38 cellular contexts compared by ENCODE assay signal in genomic region chr12:106679576-106679975, GRCh38.
"Had no signal": no experiment of that assay in that cellular context is flagged by ENCODE, and none has a peak within 500 bp of the region (broad histone marks: within the 10 kb centered on the region; RNA-seq: fewer than 3 reads in every experiment).

No MANE protein-coding gene starts in this region.

- H3K27ac ChIP-seq: adrenal gland, ascending aorta, body of pancreas, brain microvascular endothelial cell, breast epithelium, cardiac muscle cell had no signal

- H3K9me3 Mint-ChIP-seq: activated naive CD4-positive, alpha-beta T cell treated with anti-CD3 and anti-CD28 coated beads for 36 hours; activated naive CD4-positive, alpha-beta T cell treated with anti-CD3 and anti-CD28 coated beads, Interleukin-2, amount 10 ng/mL, durations not matched to agents 7 days and 5 days; activated naive CD4-positive, alpha-beta T cell treated with anti-CD3 and anti-CD28 coated beads, Interleukin-2, amount 50 U/mL, for 24 hours; activated naive CD4-positive, alpha-beta T cell treated with anti-CD3 and anti-CD28 coated beads, Interleukin-2, amount 50 U/mL, for 72 hours; activated naive CD8-positive, alpha-beta T cell treated with anti-CD3 and anti-CD28 coated beads for 36 hours; activated naive CD8-positive, alpha-beta T cell treated with anti-CD3 and anti-CD28 coated beads, Interleukin-2, amount 10 ng/mL, durations not matched to agents 7 days and 5 days; activated naive CD8-positive, alpha-beta T cell treated with anti-CD3 and anti-CD28 coated beads, Interleukin-2, amount 50 U/mL, for 24 hours; activated T-cell treated with anti-CD3 and anti-CD28 coated beads, Interleukin-2, amount 50 U/mL, for 24 hours; activated T-cell treated with anti-CD3 and anti-CD28 coated beads, Interleukin-2, amount 50 U/mL, for 4 hours; activated T-cell treated with anti-CD3 and anti-CD28 coated beads, Interleukin-2, amount 50 U/mL, for 72 hours; activated T-helper 1 cell treated with anti-CD3 and anti-CD28 coated beads, Interleukin-12 subunit alpha, Interleukin-12 subunit beta, Interleukin-2, Interleukin-4 antibody, amounts not matched to agents 30 ng/mL and 10 ng/mL and 1 ng/mL, durations not matched to agents 14 hours and 24 hours and 36 hours; activated T-helper 17 cell treated with anti-CD3 and anti-CD28 coated beads, Interleukin-2, amount 50 U/mL, for 72 hours; activated T-helper 2 cell treated with anti-CD3 and anti-CD28 coated beads, Interferon-gamma antibody, Interleukin-2, Interleukin-4, amounts not matched to agents 10 μg/mL and 5 μg/mL and 100 μg/mL, durations not matched to agents 14 hours and 24 hours and 36 hours; central memory CD8-positive, alpha-beta T cell had no signal

- H3K9me3 ChIP-seq: adrenal gland, ascending aorta, body of pancreas, breast epithelium had no signal

- ATAC-seq: activated naive CD4-positive, alpha-beta T cell treated with anti-CD3 and anti-CD28 coated beads, Interleukin-2, amount 50 U/mL, for 72 hours; activated naive CD8-positive, alpha-beta T cell treated with anti-CD3 and anti-CD28 coated beads, Interleukin-2, amount 50 U/mL, for 24 hours; activated T-cell treated with anti-CD3 and anti-CD28 coated beads, Interleukin-2, amount 50 U/mL, for 4 hours; activated T-cell treated with anti-CD3 and anti-CD28 coated beads, Interleukin-2, amount 50 U/mL, for 72 hours; activated T-helper 17 cell treated with anti-CD3 and anti-CD28 coated beads, Interleukin-2, amount 50 U/mL, for 72 hours; body of pancreas had no signal

- H3K4me1 Mint-ChIP-seq: activated naive CD4-positive, alpha-beta T cell treated with anti-CD3 and anti-CD28 coated beads, Interleukin-2, amount 10 ng/mL, durations not matched to agents 7 days and 5 days; activated naive CD4-positive, alpha-beta T cell treated with anti-CD3 and anti-CD28 coated beads, Interleukin-2, amount 50 U/mL, for 24 hours; activated naive CD8-positive, alpha-beta T cell treated with anti-CD3 and anti-CD28 coated beads for 36 hours; activated naive CD8-positive, alpha-beta T cell treated with anti-CD3 and anti-CD28 coated beads, Interleukin-2, amount 50 U/mL, for 24 hours; activated T-helper 17 cell treated with anti-CD3 and anti-CD28 coated beads, Interleukin-2, amount 50 U/mL, for 72 hours; central memory CD8-positive, alpha-beta T cell had no signal

- H3K27me3 Mint-ChIP-seq: activated naive CD8-positive, alpha-beta T cell; activated naive CD8-positive, alpha-beta T cell treated with anti-CD3 and anti-CD28 coated beads for 36 hours; activated T-cell treated with anti-CD3 and anti-CD28 coated beads, Interleukin-2, amount 50 U/mL, for 24 hours; brain had no signal

- H3K36me3 ChIP-seq: adrenal gland, ascending aorta, brain microvascular endothelial cell, breast epithelium, cardiac muscle cell had no signal

- H3K4me3 ChIP-seq: adrenal gland, ascending aorta, body of pancreas, breast epithelium, cardiac muscle cell had no signal

- H3K27me3 ChIP-seq: adrenal gland, ascending aorta, body of pancreas, brain microvascular endothelial cell, breast epithelium, cardiac muscle cell had no signal

- DNase-seq: activated effector memory CD4-positive, alpha-beta T cell treated with anti-CD3 and anti-CD28 coated beads, Interleukin-2, amount 50 U/mL, for 16 hours; activated effector memory CD4-positive, alpha-beta T cell treated with Interleukin-2 at 50 U/mL for 16 hours; activated gamma-delta T cell; activated gamma-delta T cell treated with Interleukin-2 at 50 U/mL for 16 hours; activated naive CD4-positive, alpha-beta T cell; activated naive CD4-positive, alpha-beta T cell treated with anti-CD3 and anti-CD28 coated beads for 36 hours; activated naive CD4-positive, alpha-beta T cell treated with anti-CD3 and anti-CD28 coated beads, Interleukin-2, amount 10 ng/mL, durations not matched to agents 7 days and 5 days; activated naive CD4-positive, alpha-beta T cell treated with anti-CD3 and anti-CD28 coated beads, Interleukin-2, amount 50 U/mL, for 16 hours; activated naive CD4-positive, alpha-beta T cell treated with Interleukin-2 at 50 U/mL for 16 hours; activated naive CD8-positive, alpha-beta T cell treated with anti-CD3 and anti-CD28 coated beads for 36 hours; activated naive CD8-positive, alpha-beta T cell treated with anti-CD3 and anti-CD28 coated beads, Interleukin-2, amount 10 ng/mL, durations not matched to agents 7 days and 5 days; activated naive CD8-positive, alpha-beta T cell treated with anti-CD3 and anti-CD28 coated beads, Interleukin-2, amount 50 U/mL, for 24 hours; activated T-cell treated with anti-CD3 and anti-CD28 coated beads, Interleukin-2, amount 50 U/mL, for 1 hour; activated T-cell treated with anti-CD3 and anti-CD28 coated beads, Interleukin-2, amount 50 U/mL, for 24 hours; activated T-cell treated with anti-CD3 and anti-CD28 coated beads, Interleukin-2, amount 50 U/mL, for 4 hours; activated T-cell treated with anti-CD3 and anti-CD28 coated beads, Interleukin-2, amount 50 U/mL, for 48 hours; activated T-cell treated with anti-CD3 and anti-CD28 coated beads, Interleukin-2, amount 50 U/mL, for 72 hours; adrenal gland; amniotic stem cell; amygdala; anterior cingulate cortex; aorta; body of pancreas; brain microvascular endothelial cell; caudate nucleus; central memory CD4-positive, alpha-beta T cell; cerebellar nuclear complex had no signal

- H3K36me3 Mint-ChIP-seq: activated naive CD4-positive, alpha-beta T cell treated with anti-CD3 and anti-CD28 coated beads, Interleukin-2, amount 10 ng/mL, durations not matched to agents 7 days and 5 days; activated naive CD4-positive, alpha-beta T cell treated with anti-CD3 and anti-CD28 coated beads, Interleukin-2, amount 50 U/mL, for 24 hours; activated naive CD4-positive, alpha-beta T cell treated with anti-CD3 and anti-CD28 coated beads, Interleukin-2, amount 50 U/mL, for 72 hours; activated naive CD8-positive, alpha-beta T cell; activated naive CD8-positive, alpha-beta T cell treated with anti-CD3 and anti-CD28 coated beads for 36 hours; activated naive CD8-positive, alpha-beta T cell treated with anti-CD3 and anti-CD28 coated beads, Interleukin-2, amount 10 ng/mL, durations not matched to agents 7 days and 5 days had no signal

- H3K4me1 ChIP-seq: adrenal gland, ascending aorta, body of pancreas, breast epithelium had no signal

- H3K27ac Mint-ChIP-seq: activated naive CD4-positive, alpha-beta T cell treated with anti-CD3 and anti-CD28 coated beads for 36 hours; activated naive CD4-positive, alpha-beta T cell treated with anti-CD3 and anti-CD28 coated beads, Interleukin-2, amount 10 ng/mL, durations not matched to agents 7 days and 5 days; activated naive CD4-positive, alpha-beta T cell treated with anti-CD3 and anti-CD28 coated beads, Interleukin-2, amount 50 U/mL, for 24 hours; activated naive CD4-positive, alpha-beta T cell treated with anti-CD3 and anti-CD28 coated beads, Interleukin-2, amount 50 U/mL, for 72 hours; activated naive CD8-positive, alpha-beta T cell; activated naive CD8-positive, alpha-beta T cell treated with anti-CD3 and anti-CD28 coated beads for 36 hours; activated naive CD8-positive, alpha-beta T cell treated with anti-CD3 and anti-CD28 coated beads, Interleukin-2, amount 10 ng/mL, durations not matched to agents 7 days and 5 days; activated naive CD8-positive, alpha-beta T cell treated with anti-CD3 and anti-CD28 coated beads, Interleukin-2, amount 50 U/mL, for 24 hours; activated T-cell treated with anti-CD3 and anti-CD28 coated beads, Interleukin-2, amount 50 U/mL, for 24 hours; activated T-cell treated with anti-CD3 and anti-CD28 coated beads, Interleukin-2, amount 50 U/mL, for 72 hours; activated T-helper 1 cell treated with anti-CD3 and anti-CD28 coated beads, Interleukin-12 subunit alpha, Interleukin-12 subunit beta, Interleukin-2, Interleukin-4 antibody, amounts not matched to agents 30 ng/mL and 10 ng/mL and 1 ng/mL, durations not matched to agents 14 hours and 24 hours and 36 hours; activated T-helper 17 cell treated with anti-CD3 and anti-CD28 coated beads, Interleukin-2, amount 50 U/mL, for 72 hours; activated T-helper 2 cell treated with anti-CD3 and anti-CD28 coated beads, Interferon-gamma antibody, Interleukin-2, Interleukin-4, amounts not matched to agents 10 μg/mL and 5 μg/mL and 100 μg/mL, durations not matched to agents 14 hours and 24 hours and 36 hours had no signal

- H3K4me3 Mint-ChIP-seq: activated naive CD4-positive, alpha-beta T cell treated with anti-CD3 and anti-CD28 coated beads for 36 hours; activated naive CD4-positive, alpha-beta T cell treated with anti-CD3 and anti-CD28 coated beads, Interleukin-2, amount 10 ng/mL, durations not matched to agents 7 days and 5 days; activated naive CD4-positive, alpha-beta T cell treated with anti-CD3 and anti-CD28 coated beads, Interleukin-2, amount 50 U/mL, for 24 hours; activated naive CD8-positive, alpha-beta T cell; activated naive CD8-positive, alpha-beta T cell treated with anti-CD3 and anti-CD28 coated beads for 36 hours; activated naive CD8-positive, alpha-beta T cell treated with anti-CD3 and anti-CD28 coated beads, Interleukin-2, amount 10 ng/mL, durations not matched to agents 7 days and 5 days; activated naive CD8-positive, alpha-beta T cell treated with anti-CD3 and anti-CD28 coated beads, Interleukin-2, amount 50 U/mL, for 24 hours; activated T-cell treated with anti-CD3 and anti-CD28 coated beads, Interleukin-2, amount 50 U/mL, for 24 hours; activated T-cell treated with anti-CD3 and anti-CD28 coated beads, Interleukin-2, amount 50 U/mL, for 4 hours; activated T-cell treated with anti-CD3 and anti-CD28 coated beads, Interleukin-2, amount 50 U/mL, for 72 hours; activated T-helper 1 cell treated with anti-CD3 and anti-CD28 coated beads, Interleukin-12 subunit alpha, Interleukin-12 subunit beta, Interleukin-2, Interleukin-4 antibody, amounts not matched to agents 30 ng/mL and 10 ng/mL and 1 ng/mL, durations not matched to agents 14 hours and 24 hours and 36 hours; activated T-helper 17 cell treated with anti-CD3 and anti-CD28 coated beads, Interleukin-2, amount 50 U/mL, for 72 hours; brain; central memory CD8-positive, alpha-beta T cell had no signal
